8 cellular contexts compared by ENCODE assay signal in the genomic region with DNA sequence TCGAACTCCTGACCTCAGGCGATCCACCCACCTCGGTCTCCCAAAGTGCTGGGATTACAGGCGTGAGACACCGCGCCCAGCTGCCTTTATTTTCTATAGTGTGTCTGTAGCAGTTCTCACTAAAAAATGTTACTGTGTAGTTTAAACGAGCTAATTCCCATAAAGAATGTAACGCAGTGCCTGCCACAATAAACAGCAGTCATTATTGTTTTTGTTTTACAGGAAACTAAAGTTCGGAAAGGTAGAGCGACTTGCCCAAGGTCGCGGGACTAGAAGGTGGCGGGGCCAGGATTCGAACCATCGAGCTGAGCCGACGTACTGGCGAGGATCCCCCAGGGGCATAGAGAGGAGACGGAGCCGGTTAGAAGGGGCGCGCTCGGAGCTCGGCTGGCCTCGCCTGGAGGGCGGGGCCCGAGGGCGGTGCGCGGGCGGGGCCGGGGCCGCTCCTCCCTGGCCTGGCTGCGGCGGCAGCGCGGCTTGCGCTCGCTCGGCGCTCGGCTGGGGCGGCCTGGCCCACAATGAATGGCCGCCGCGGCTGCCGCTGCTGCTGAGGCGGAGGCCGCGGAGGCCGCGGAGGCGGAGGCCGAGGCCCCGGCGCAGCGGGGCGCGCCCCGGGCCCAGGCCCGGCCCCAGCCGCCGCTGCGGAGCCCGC. TPM values are rescaled to one million over a fixed set of nuclear protein-coding genes. Genes with fewer than 3 reads are reported as not detected.
A peak's percentile ranks its signal among the peaks of the same experiment; 100 is the strongest.
DNase-seq lines count a peak whose midpoint lies in the region; ATAC-seq and TF ChIP-seq lines count a peak whose summit lies in the region.

A gene (plus strand): TSS at position 493 of the 652 bp plus-strand sequence. CDS start 16,944 bp downstream, outside the sequence.

- TF ChIP-seq CTCF in AG09309 (IDR thresholded peaks at IDR 0.05; ENCODE audit: control insufficient read depth, insufficient read depth, low read depth, low read length, missing control alignments) (no peak), dorsolateral prefrontal cortex (IDR thresholded peaks at IDR 0.05 in 54 of 56, conservative IDR thresholded peaks at IDR 0.05 in 2 of 56; ENCODE audit: low read depth in 1 of 56, partially characterized antibody in 56 of 56) (peak in 7 of 56 donors; percentile 13 to 30 (median 24)), lower leg skin (IDR thresholded peaks at IDR 0.05) (no peak)

- peak within 1 kb of the TSS; percentile 86 for H3K4me3 Mint-ChIP-seq in activated CD4-positive, alpha-beta memory T cell treated with anti-CD3 and anti-CD28 coated beads for 36 hours

- CTCF ChIA-PET in activated CD4-positive, alpha-beta memory T cell treated with anti-CD3 and anti-CD28 coated beads for 36 hours (lab: Charles Lee), result interaction anchor here (0.5 to 2.8 kb wide), 11 partner anchors 11 to 153 kb away, joined by 3 to 16 read pairs (median 4); a partner anchor contains a TSS

- H3K4me3 ChIP-seq in AG09309 (ENCODE audit: control insufficient read depth, low read depth, low read length), result peak within 1 kb of the TSS; percentile 95
- peak within 1 kb of the TSS; percentile 66 to 100 (median 94) for H3K4me3 ChIP-seq in dorsolateral prefrontal cortex
- peak within 1 kb of the TSS; percentile 96 for H3K4me3 ChIP-seq in lower leg skin (ENCODE audit: low read depth, poor library complexity, severe bottlenecking)

- peak within 1 kb of the TSS; percentile 20 to 92 (median 78) for H3K27ac ChIP-seq in dorsolateral prefrontal cortex

- H3K4me1 Mint-ChIP-seq in activated CD4-positive, alpha-beta memory T cell treated with anti-CD3 and anti-CD28 coated beads for 36 hours (ENCODE audit: low read depth), result peaks cover 51% of the 10 kb centered on the region

- H3K27me3 Mint-ChIP-seq in activated CD4-positive, alpha-beta memory T cell treated with anti-CD3 and anti-CD28 coated beads for 36 hours, result no peaks in the 10 kb centered on the region

- POLR2A ChIA-PET in activated CD4-positive, alpha-beta memory T cell treated with anti-CD3 and anti-CD28 coated beads for 36 hours (lab: Charles Lee), result interaction anchor here (0.6 to 4.1 kb wide), 10 partner anchors 13 to 744 kb away, joined by 3 to 38 read pairs (median 8); a partner anchor contains a TSS

- TF ChIP-seq POLR2A in lower leg skin (IDR thresholded peaks at IDR 0.05), result no peak

- intact Hi-C loops in activated CD4-positive, alpha-beta memory T cell treated with anti-CD3 and anti-CD28 coated beads for 36 hours (cut with micrococcal nuclease), result loop anchor here (1.0 to 5.0 kb wide), 2 partner anchors 14 to 94 kb away; no protein-coding TSS in a partner anchor
- intact Hi-C loops in dorsolateral prefrontal cortex (cut with DNase I) (loop anchor here (1.0 to 10.0 kb wide), 2 partner anchors 32 to 147 kb away; a partner anchor contains a TSS), lower leg skin (cut with DNase I; ENCODE audit: low total_unique reads) (loop anchor here (10.0 kb wide), 1 partner anchor 147 kb away; no protein-coding TSS in a partner anchor)

- WGBS in lower leg skin, 2 donors, result 4 to 5% methylated on average over 27 to 37 of the region's 65 CpGs

- peak within 1 kb of the TSS; percentile 93 for H3K27ac Mint-ChIP-seq in activated CD4-positive, alpha-beta memory T cell treated with anti-CD3 and anti-CD28 coated beads for 36 hours

- peaks cover 16% of the 10 kb centered on the region for H3K36me3 Mint-ChIP-seq in activated CD4-positive, alpha-beta memory T cell treated with anti-CD3 and anti-CD28 coated beads for 36 hours

- ATAC-seq in GM19043 (IDR thresholded peaks at IDR 0.05; ENCODE audit: low read depth, unreplicated experiment), result peak; percentile 52
- ATAC-seq in HG03457 (IDR thresholded peaks at IDR 0.05; ENCODE audit: unreplicated experiment), result peak; percentile 40

- H3K9me3 Mint-ChIP-seq in activated CD4-positive, alpha-beta memory T cell treated with anti-CD3 and anti-CD28 coated beads for 36 hours, result no peaks in the 10 kb centered on the region

- DNase-seq in AG09309 (ENCODE audit: low read depth) (no peak), NCI-H748 (lab: John Stamatoyannopoulos, UW; ENCODE audit: unreplicated experiment) (peak; percentile 89), dorsolateral prefrontal cortex (peak; percentile 79 to 96 (median 90)), lower leg skin (ENCODE audit: low spot score in 2 of 2) (peak; percentile 82 to 96)
- DNase-seq in activated CD4-positive, alpha-beta memory T cell treated with anti-CD3 and anti-CD28 coated beads for 36 hours, result peak; percentile 94
- DNase-seq in stimulated activated CD4-positive, alpha-beta T cell treated with anti-CD3 and anti-CD28 coated beads, Interleukin-4, amount 100 ng/mL, for 4 hours, result peak; percentile 88 to 91

- H3K27me3 ChIP-seq in dorsolateral prefrontal cortex, result no peaks in the 10 kb centered on the region

RNA-seq across cellular contexts. Expression of the gene that starts here (rescaled TPM):
- total RNA-seq in activated CD4-positive, alpha-beta memory T cell treated with anti-CD3 and anti-CD28 coated beads for 36 hours, result 10 to 100 TPM; 89.8 to 90.9 TPM
- total RNA-seq in dorsolateral prefrontal cortex, result 100 to 1,000 TPM in 5 of 120 experiments, 10 to 100 TPM in 115; 54.8 to 122 (median 79.3) TPM
- 10 to 100 TPM; 21.4 to 46.1 (median 39.8) TPM for total RNA-seq in lower leg skin
